20 cellular contexts compared by ENCODE assay signal in the genomic region with DNA sequence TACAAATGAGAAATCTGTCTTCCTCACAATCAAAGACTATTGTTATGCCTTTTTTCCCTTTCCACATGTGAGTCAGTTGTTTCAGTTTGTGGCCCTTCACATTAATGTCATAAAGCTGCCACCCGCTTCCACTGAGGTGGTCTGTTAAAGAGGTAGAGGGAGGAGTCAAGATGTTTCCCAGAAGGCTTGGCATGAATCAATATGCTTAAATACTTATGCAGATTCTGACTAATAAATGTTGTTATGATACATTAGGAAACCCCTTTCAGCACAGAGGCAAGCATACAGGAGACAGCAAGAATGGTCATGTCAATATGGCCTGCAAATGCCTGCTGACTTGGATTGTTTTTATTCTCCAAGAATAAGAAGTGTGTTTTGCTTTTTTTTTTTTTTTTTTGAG. TPM values are rescaled to one million over a fixed set of nuclear protein-coding genes. Genes with fewer than 3 reads are reported as not detected.
A peak's percentile ranks its signal among the peaks of the same experiment; 100 is the strongest.
DNase-seq lines count a peak whose midpoint lies in the region; ATAC-seq and TF ChIP-seq lines count a peak whose summit lies in the region.
"Had no signal": no experiment of that assay in that cellular context is flagged by ENCODE, and none has a peak within 500 bp of the region (broad histone marks: within the 10 kb centered on the region; RNA-seq: fewer than 3 reads in every experiment).

No MANE protein-coding gene starts in this region.

- H3F3A ChIP-seq in GM23338 (replicated peaks; ENCODE audit: low read depth): no peaks in the 10 kb centered on the region

- H3K9me2 ChIP-seq in GM23338 (ENCODE audit: insufficient read depth): no peaks in the 10 kb centered on the region

- peaks cover 72% of the 10 kb centered on the region for H4K20me1 ChIP-seq in GM23338 (replicated peaks; ENCODE audit: insufficient read depth)

- CTCF ChIA-PET in activated CD4-positive, alpha-beta T cell treated with anti-CD3 and anti-CD28 coated beads, Interleukin-2, amount 10 ng/mL, durations not matched to agents 7 days and 5 days (lab: Charles Lee): no interaction called here

- peaks cover 100% of the 10 kb centered on the region for H3K79me2 ChIP-seq in GM23338 (replicated peaks; ENCODE audit: insufficient read depth)

- no peak overlapping the region for H2AFZ ChIP-seq in GM23338

- H3K4me3 ChIP-seq in GM23338: no peak overlapping the region
- H3K4me3 ChIP-seq: colonic mucosa, right atrium auricular region, vagina had no signal

- H3K4me1 ChIP-seq in GM23338 (ENCODE audit: insufficient read depth) (peaks cover 38% of the 10 kb centered on the region), foreskin keratinocyte (peaks cover 20% of the 10 kb centered on the region)
- H3K4me1 ChIP-seq: colonic mucosa had no signal

- no peaks in the 10 kb centered on the region for H3K9me3 Mint-ChIP-seq in activated CD4-positive, alpha-beta T cell treated with anti-CD3 and anti-CD28 coated beads, Interleukin-2, amount 10 ng/mL, durations not matched to agents 7 days and 5 days
- H3K9me3 Mint-ChIP-seq in GM23338: no peaks in the 10 kb centered on the region; the same call in 2 of the 3 replicates
- no peaks in the 10 kb centered on the region for H3K9me3 Mint-ChIP-seq in activated naive CD4-positive, alpha-beta T cell treated with anti-CD3 and anti-CD28 coated beads, Interleukin-2, amount 50 U/mL, for 24 hours
- H3K9me3 Mint-ChIP-seq: H9; T-helper 1 cell treated with Interleukin-12 subunit alpha and Interleukin-12 subunit beta and Interleukin-4 antibody, amounts not matched to agents 30 μg/mL and 1 μg/mL, for 36 hours had no signal

- no peak overlapping the region for H3K4me3 Mint-ChIP-seq in activated CD4-positive, alpha-beta T cell treated with anti-CD3 and anti-CD28 coated beads, Interleukin-2, amount 10 ng/mL, durations not matched to agents 7 days and 5 days
- no peak overlapping the region; the same call in 2 of the 3 replicates for H3K4me3 Mint-ChIP-seq in GM23338
- H3K4me3 Mint-ChIP-seq in activated naive CD4-positive, alpha-beta T cell treated with anti-CD3 and anti-CD28 coated beads, Interleukin-2, amount 50 U/mL, for 24 hours: no peak overlapping the region
- H3K4me3 Mint-ChIP-seq: H9; T-helper 1 cell treated with Interleukin-12 subunit alpha and Interleukin-12 subunit beta and Interleukin-4 antibody, amounts not matched to agents 30 μg/mL and 1 μg/mL, for 36 hours had no signal

- H3K36me3 Mint-ChIP-seq in activated CD4-positive, alpha-beta T cell treated with anti-CD3 and anti-CD28 coated beads, Interleukin-2, amount 10 ng/mL, durations not matched to agents 7 days and 5 days (ENCODE audit: low read depth): peaks cover 6% of the 10 kb centered on the region
- H3K36me3 Mint-ChIP-seq in GM23338 (ENCODE audit: low read depth): peaks cover 3% of the 10 kb centered on the region; the same call in 2 of the 3 replicates
- no peaks in the 10 kb centered on the region for H3K36me3 Mint-ChIP-seq in activated naive CD4-positive, alpha-beta T cell treated with anti-CD3 and anti-CD28 coated beads, Interleukin-2, amount 50 U/mL, for 24 hours

- TF ChIP-seq CTCF in GM23338 (conservative IDR thresholded peaks at IDR 0.05; ENCODE audit: low read depth in 2 of 2) (no peak), foreskin keratinocyte (conservative IDR thresholded peaks at IDR 0.05) (no peak)

- peaks cover 26% of the 10 kb centered on the region for H3K4me1 Mint-ChIP-seq in activated CD4-positive, alpha-beta T cell treated with anti-CD3 and anti-CD28 coated beads, Interleukin-2, amount 10 ng/mL, durations not matched to agents 7 days and 5 days
- peaks cover 42% of the 10 kb centered on the region for H3K4me1 Mint-ChIP-seq in GM23338
- peaks cover 29% of the 10 kb centered on the region for H3K4me1 Mint-ChIP-seq in activated naive CD4-positive, alpha-beta T cell treated with anti-CD3 and anti-CD28 coated beads, Interleukin-2, amount 50 U/mL, for 24 hours

- peak; percentile 52 for DNase-seq in activated CD4-positive, alpha-beta T cell treated with anti-CD3 and anti-CD28 coated beads for 48 hours
- DNase-seq in activated CD4-positive, alpha-beta T cell treated with anti-CD3 and anti-CD28 coated beads, Interleukin-2, amount 10 ng/mL, durations not matched to agents 7 days and 5 days: no peak
- DNase-seq in GM23338 (ENCODE audit: low spot score) (no peak), foreskin keratinocyte (peak in 1 of 2 donors; percentile 56), NCI-H1092 (lab: John Stamatoyannopoulos, UW) (no peak), DMS53 (lab: John Stamatoyannopoulos, UW) (no peak)
- DNase-seq: activated CD8-positive, alpha-beta memory T cell treated with anti-CD3 and anti-CD28 coated beads for 24 hours; activated gamma-delta T cell treated with Interleukin-2 at 50 U/mL for 16 hours; C1 segment of cervical spinal cord; colonic mucosa; H9; hippocampal formation; islet precursor cell; NCI-H146; SIG-M5 had no signal

- no peaks in the 10 kb centered on the region for H3K27me3 Mint-ChIP-seq in activated CD4-positive, alpha-beta T cell treated with anti-CD3 and anti-CD28 coated beads, Interleukin-2, amount 10 ng/mL, durations not matched to agents 7 days and 5 days
- no peaks in the 10 kb centered on the region for H3K27me3 Mint-ChIP-seq in GM23338 (ENCODE audit: insufficient read depth, low read depth, poor library complexity)
- no peaks in the 10 kb centered on the region for H3K27me3 Mint-ChIP-seq in activated naive CD4-positive, alpha-beta T cell treated with anti-CD3 and anti-CD28 coated beads, Interleukin-2, amount 50 U/mL, for 24 hours

- H3K27ac Mint-ChIP-seq in activated CD4-positive, alpha-beta T cell treated with anti-CD3 and anti-CD28 coated beads, Interleukin-2, amount 10 ng/mL, durations not matched to agents 7 days and 5 days: no peak overlapping the region
- H3K27ac Mint-ChIP-seq in GM23338: 0 out of 2 replicates have a peak overlapping the region, but pooled peaks have one; percentile 32
- H3K27ac Mint-ChIP-seq in activated naive CD4-positive, alpha-beta T cell treated with anti-CD3 and anti-CD28 coated beads, Interleukin-2, amount 50 U/mL, for 24 hours: peak overlapping the region; percentile 24
- H3K27ac Mint-ChIP-seq: H9; T-helper 1 cell treated with Interleukin-12 subunit alpha and Interleukin-12 subunit beta and Interleukin-4 antibody, amounts not matched to agents 30 μg/mL and 1 μg/mL, for 36 hours had no signal

- POLR2A ChIA-PET in activated CD4-positive, alpha-beta T cell treated with anti-CD3 and anti-CD28 coated beads, Interleukin-2, amount 10 ng/mL, durations not matched to agents 7 days and 5 days (lab: Charles Lee): interaction anchor here (0.6 kb wide), 1 partner anchor 42 kb away, joined by 3 read pairs; no protein-coding TSS in a partner anchor

- H3K27me3 ChIP-seq in GM23338 (ENCODE audit: insufficient read depth) (no peaks in the 10 kb centered on the region), foreskin keratinocyte (no peaks in the 10 kb centered on the region)
- H3K27me3 ChIP-seq: colonic mucosa, right atrium auricular region, vagina had no signal

- H3K27ac ChIP-seq in GM23338 (ENCODE audit: low read depth): no peak overlapping the region
- H3K27ac ChIP-seq in foreskin keratinocyte: peak overlapping the region; percentile 24
- H3K27ac ChIP-seq: colonic mucosa, right atrium auricular region had no signal

- no peaks in the 10 kb centered on the region for H3K36me3 ChIP-seq in GM23338 (ENCODE audit: insufficient read depth)
- H3K36me3 ChIP-seq: colonic mucosa, right atrium auricular region, vagina had no signal

- H3K4me2 ChIP-seq in GM23338: peak overlapping the region; percentile 25; the same call in 1 of the 2 replicates

- ATAC-seq in GM23338 (no peak), foreskin keratinocyte (peak; percentile 64), HG03095 (IDR thresholded peaks at IDR 0.05; ENCODE audit: unreplicated experiment) (no peak)

TF ChIP-seq in GM23338, 12 proteins besides CTCF, POLR2A, EP300 and RAD21 (continues in another document):
- TF ChIP-seq JUNB (IDR thresholded peaks at IDR 0.05; ENCODE audit: unreplicated experiment): no peak
- no peak for TF ChIP-seq CREB1 (CRISPR knock-in tag; IDR thresholded peaks at IDR 0.05; ENCODE audit: low read depth)
- TF ChIP-seq, protein P1, sequence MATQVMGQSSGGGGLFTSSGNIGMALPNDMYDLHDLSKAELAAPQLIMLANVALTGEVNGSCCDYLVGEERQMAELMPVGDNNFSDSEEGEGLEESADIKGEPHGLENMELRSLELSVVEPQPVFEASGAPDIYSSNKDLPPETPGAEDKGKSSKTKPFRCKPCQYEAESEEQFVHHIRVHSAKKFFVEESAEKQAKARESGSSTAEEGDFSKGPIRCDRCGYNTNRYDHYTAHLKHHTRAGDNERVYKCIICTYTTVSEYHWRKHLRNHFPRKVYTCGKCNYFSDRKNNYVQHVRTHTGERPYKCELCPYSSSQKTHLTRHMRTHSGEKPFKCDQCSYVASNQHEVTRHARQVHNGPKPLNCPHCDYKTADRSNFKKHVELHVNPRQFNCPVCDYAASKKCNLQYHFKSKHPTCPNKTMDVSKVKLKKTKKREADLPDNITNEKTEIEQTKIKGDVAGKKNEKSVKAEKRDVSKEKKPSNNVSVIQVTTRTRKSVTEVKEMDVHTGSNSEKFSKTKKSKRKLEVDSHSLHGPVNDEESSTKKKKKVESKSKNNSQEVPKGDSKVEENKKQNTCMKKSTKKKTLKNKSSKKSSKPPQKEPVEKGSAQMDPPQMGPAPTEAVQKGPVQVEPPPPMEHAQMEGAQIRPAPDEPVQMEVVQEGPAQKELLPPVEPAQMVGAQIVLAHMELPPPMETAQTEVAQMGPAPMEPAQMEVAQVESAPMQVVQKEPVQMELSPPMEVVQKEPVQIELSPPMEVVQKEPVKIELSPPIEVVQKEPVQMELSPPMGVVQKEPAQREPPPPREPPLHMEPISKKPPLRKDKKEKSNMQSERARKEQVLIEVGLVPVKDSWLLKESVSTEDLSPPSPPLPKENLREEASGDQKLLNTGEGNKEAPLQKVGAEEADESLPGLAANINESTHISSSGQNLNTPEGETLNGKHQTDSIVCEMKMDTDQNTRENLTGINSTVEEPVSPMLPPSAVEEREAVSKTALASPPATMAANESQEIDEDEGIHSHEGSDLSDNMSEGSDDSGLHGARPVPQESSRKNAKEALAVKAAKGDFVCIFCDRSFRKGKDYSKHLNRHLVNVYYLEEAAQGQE (IDR thresholded peaks at IDR 0.05; ENCODE audit: unreplicated experiment): no peak

RNA-seq across cellular contexts. Expression of a gene that starts 6.5 kb away (rescaled TPM):
- 10 to 100 TPM; 65.9 to 72.7 TPM for total RNA-seq in activated CD4-positive, alpha-beta T cell treated with anti-CD3 and anti-CD28 coated beads, Interleukin-2, amount 10 ng/mL, durations not matched to agents 7 days and 5 days
- total RNA-seq in GM23338 (2014; rRNA removed; shearing (Covaris generic)): 150 and 162 TPM in 2 replicates
- 129 and 138 TPM in 2 replicates for polyA plus RNA-seq in GM23338 (2016; fragmentation: Nextera tagmentation; extraction: Ambion mirVana)
- total RNA-seq in foreskin keratinocyte: 56.5 and 57.1 TPM in 2 replicates
- 39.0 and 43.5 TPM in 2 replicates for polyA plus RNA-seq in foreskin keratinocyte

RNA-seq across cellular contexts. Expression of a gene that starts 16.7 kb away (rescaled TPM):
- 10 to 100 TPM; 35.8 to 37.3 TPM for total RNA-seq in activated CD4-positive, alpha-beta T cell treated with anti-CD3 and anti-CD28 coated beads, Interleukin-2, amount 10 ng/mL, durations not matched to agents 7 days and 5 days
- 20.4 and 24.4 TPM in 2 replicates for total RNA-seq in GM23338 (2014; rRNA removed; shearing (Covaris generic))
- polyA plus RNA-seq in GM23338 (2016; fragmentation: Nextera tagmentation; extraction: Ambion mirVana) (5.2 and 6.8 TPM in 2 replicates), foreskin keratinocyte (20.4 and 20.8 TPM in 2 replicates)
- 43.0 and 50.4 TPM in 2 replicates for total RNA-seq in foreskin keratinocyte
